ENCODE assay signal across 23 cellular contexts in the genomic region with DNA sequence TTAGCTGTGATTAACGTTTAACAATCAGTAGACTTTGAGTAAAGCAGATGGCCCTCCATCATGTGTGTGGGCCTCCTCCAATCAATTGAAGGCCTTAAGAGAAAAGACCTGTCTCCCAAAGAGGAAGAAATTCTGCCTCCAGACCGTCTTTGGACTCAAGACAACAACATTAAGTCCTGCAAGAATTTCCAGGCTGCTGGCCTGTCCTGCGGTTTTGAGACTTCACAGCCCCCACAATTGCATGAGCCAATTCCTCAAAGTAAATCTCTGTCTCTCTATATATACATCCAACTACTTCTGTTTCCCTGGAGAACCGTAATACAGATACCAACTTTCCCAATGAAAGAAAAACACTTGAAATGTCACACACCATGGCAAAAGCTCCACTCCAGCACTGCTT. TPM values are rescaled to one million over a fixed set of nuclear protein-coding genes. Genes with fewer than 3 reads are reported as not detected.
DNase-seq lines count a peak whose midpoint lies in the region; ATAC-seq and TF ChIP-seq lines count a peak whose summit lies in the region.
"Had no signal": no experiment of that assay in that cellular context is flagged by ENCODE, and none has a peak within 500 bp of the region (broad histone marks: within the 10 kb centered on the region; RNA-seq: fewer than 3 reads in every experiment).

No MANE protein-coding gene starts in this region.

- ATAC-seq in HG03095 (IDR thresholded peaks at IDR 0.05; ENCODE audit: unreplicated experiment) (no peak), HG03175 (IDR thresholded peaks at IDR 0.05; ENCODE audit: unreplicated experiment) (no peak)
- ATAC-seq: GM12878 had no signal

- H3K27me3 Mint-ChIP-seq in neural crest cell (ENCODE audit: low read depth), result no peaks in the 10 kb centered on the region

- TF ChIP-seq CTCF in fibroblast of villous mesenchyme (IDR thresholded peaks at IDR 0.05; ENCODE audit: insufficient read depth, low read depth, low read length) (no peak), neural crest cell (conservative IDR thresholded peaks at IDR 0.05) (no peak)

- peaks cover 15% of the 10 kb centered on the region for H3K4me1 Mint-ChIP-seq in neural crest cell

- no peaks in the 10 kb centered on the region for H3K9me3 Mint-ChIP-seq in neural crest cell
- H3K9me3 Mint-ChIP-seq: CD4-positive, CD25-positive, alpha-beta regulatory T cell had no signal

- H3K27ac Mint-ChIP-seq in neural crest cell (ENCODE audit: unreplicated experiment), result peak overlapping the region; percentile 60
- H3K27ac Mint-ChIP-seq: CD4-positive, CD25-positive, alpha-beta regulatory T cell had no signal

- H3K36me3 Mint-ChIP-seq in neural crest cell (ENCODE audit: low read depth), result no peaks in the 10 kb centered on the region
- H3K36me3 Mint-ChIP-seq: CD4-positive, CD25-positive, alpha-beta regulatory T cell had no signal

- H3K4me3 Mint-ChIP-seq in neural crest cell, result no peak overlapping the region
- H3K4me3 Mint-ChIP-seq: CD4-positive, CD25-positive, alpha-beta regulatory T cell had no signal

- DNase-seq in NCI-H345 (lab: John Stamatoyannopoulos, UW) (peak; percentile 81), NCI-H345 treated with DMSO at 0.1 percent for 48 hours (lab: John Stamatoyannopoulos, UW; ENCODE audit: unreplicated experiment) (no peak), fibroblast of villous mesenchyme (ENCODE audit: low read depth) (peak; percentile 79), neural crest cell (ENCODE audit: low read depth, low spot score) (no peak), COLO668 (lab: John Stamatoyannopoulos, UW; ENCODE audit: unreplicated experiment) (no peak)
- no peak for DNase-seq in activated naive CD4-positive, alpha-beta T cell treated with Interleukin-2 at 50 U/mL for 16 hours
- DNase-seq: 8988T; BE2C; CD4-positive, CD25-positive, alpha-beta regulatory T cell; EL; MM.1S; NCI-H1092; NCI-H1436 treated with DMSO at 0.1 percent for 48 hours; NCI-H2081; NCI-H2171 treated with DMSO at 0.1 percent for 48 hours; RPMI8226; SHP77 treated with DMSO at 0.1 percent for 48 hours had no signal

- no peak overlapping the region for H3K4me3 ChIP-seq in fibroblast of villous mesenchyme (ENCODE audit: low read depth, low read length)
- H3K4me3 ChIP-seq: GM12878, HAP-1 had no signal

RNA-seq across cellular contexts. Expression of a gene that starts 16.4 kb away (rescaled TPM):
- total RNA-seq in fibroblast of villous mesenchyme, result not detected in 2 replicates
- total RNA-seq in neural crest cell, result not detected in 2 replicates
- total RNA-seq: CD4-positive, CD25-positive, alpha-beta regulatory T cell; GM12878; LHCN-M2; NCI-H460 had no signal

RNA-seq across cellular contexts. Expression of a gene that starts 26.2 kb away (rescaled TPM):
- total RNA-seq in fibroblast of villous mesenchyme (not detected in 2 replicates), neural crest cell (not detected in 2 replicates)
- total RNA-seq: CD4-positive, CD25-positive, alpha-beta regulatory T cell; LHCN-M2; NCI-H460 had no signal

Comparison
In these comparisons a context has a peak if more than half of its experiments do, and no peak if none do; other contexts are left out.
1. DNase-seq: peak in NCI-H345 (single experiment) and fibroblast of villous mesenchyme (single experiment); none in NCI-H345 treated with DMSO at 0.1 percent for 48 hours (single experiment), neural crest cell (single experiment), activated naive CD4-positive, alpha-beta T cell treated with Interleukin-2 at 50 U/mL for 16 hours (single experiment) and COLO668 (single experiment).